Comparison of ENCODE assay signal across 18 cellular contexts in genomic region chr1:32767156-32767555, GRCh38. TPM values are rescaled to one million over a fixed set of nuclear protein-coding genes. Genes with fewer than 3 reads are reported as not detected.
DNase-seq lines count a peak whose midpoint lies in the region; ATAC-seq and TF ChIP-seq lines count a peak whose summit lies in the region.
"Had no signal": no experiment of that assay in that cellular context is flagged by ENCODE, and none has a peak within 500 bp of the region (broad histone marks: within the 10 kb centered on the region; RNA-seq: fewer than 3 reads in every experiment).

No MANE protein-coding gene starts in this region.

- CTCF ChIA-PET in WTC11 (lab: Charles Lee), result interaction anchor here (0.6 to 1.5 kb wide), 5 partner anchors 9 to 361 kb away, joined by 3 to 13 read pairs (median 4); no protein-coding TSS in a partner anchor

- peaks cover 39 to 58% of the 10 kb centered on the region in 2 experiments for H3K4me1 Mint-ChIP-seq in H9
- H3K4me1 Mint-ChIP-seq in WTC11, result peaks cover 56% of the 10 kb centered on the region
- peaks cover 27% of the 10 kb centered on the region for H3K4me1 Mint-ChIP-seq in progenitor cell of endocrine pancreas (ENCODE audit: low read depth)
- H3K4me1 Mint-ChIP-seq: activated B cell treated with CpG ODN at 0.5 μM for 24 hours, B cell had no signal

- H3K79me1 ChIP-seq in H9 (ENCODE audit: insufficient read depth, low read depth, low read length, poor library complexity, severe bottlenecking), result no peaks in the 10 kb centered on the region

- ATAC-seq in WTC11 (no peak), left ventricle myocardium superior (no peak), HG02852 (IDR thresholded peaks at IDR 0.05; ENCODE audit: unreplicated experiment) (no peak)

- WGBS in H9 (ENCODE audit: extremely low coverage, insufficient read length, low lambda C conversion rate), result 100% methylated on average over 1 of the region's 8 CpGs

- H3K4me3 ChIP-seq in iPS-20b (ENCODE audit: low read length), result peak overlapping the region; percentile 67
- H3K4me3 ChIP-seq: uterus had no signal

- H3K18ac ChIP-seq in H9 (ENCODE audit: insufficient read length, low read depth, low read length), result no peak overlapping the region

- intact Hi-C loops in left ventricle myocardium superior (cut with micrococcal nuclease), result no loop called here

- H3K27ac Mint-ChIP-seq in H9 (peak overlapping the region; percentile 9 to 71 (median 20); a peak in 6 of 7 replicates), WTC11 (peak overlapping the region; percentile 60), progenitor cell of endocrine pancreas (peak overlapping the region; percentile 82)
- H3K27ac Mint-ChIP-seq: activated B cell treated with CpG ODN at 0.5 μM for 24 hours, B cell had no signal

- no peak overlapping the region for H3K56ac ChIP-seq in H9 (ENCODE audit: insufficient read length, low read depth, low read length)

- H3K4ac ChIP-seq in H9 (ENCODE audit: low read depth, low read length), result no peak overlapping the region

- no peak overlapping the region for H2BK5ac ChIP-seq in H9 (ENCODE audit: insufficient read length, low read length)

- H3K4me2 ChIP-seq in H9 (ENCODE audit: insufficient read depth, insufficient read length, low read length), result no peak overlapping the region

- H3K36me3 Mint-ChIP-seq in H9 (ENCODE audit: insufficient read depth in 1 of 3, low read depth in 3 of 3) (peaks cover 11 to 46% (median 39%) of the 10 kb centered on the region in 3 experiments), WTC11 (peaks cover 30% of the 10 kb centered on the region), progenitor cell of endocrine pancreas (ENCODE audit: insufficient read depth) (peaks cover 9% of the 10 kb centered on the region)

- H3K27ac ChIP-seq in H9 (ENCODE audit: insufficient read length, low read depth, low read length), result no peak overlapping the region
- peak overlapping the region; percentile 96 for H3K27ac ChIP-seq in iPS-20b (ENCODE audit: low read length)

- peaks cover 8% of the 10 kb centered on the region; the same call in 1 of the 2 replicates for H3K79me2 ChIP-seq in H9 (ENCODE audit: insufficient read depth, low read length)

- no peak overlapping the region for H4K5ac ChIP-seq in H9 (ENCODE audit: insufficient read length, low read depth, low read length)

- no peaks in the 10 kb centered on the region for H3K4me1 ChIP-seq in H9 (ENCODE audit: insufficient read depth, low read length)
- peaks cover 25% of the 10 kb centered on the region for H3K4me1 ChIP-seq in iPS-20b (ENCODE audit: insufficient read depth, low read length)
- H3K4me1 ChIP-seq: uterus had no signal

- H3K4me3 Mint-ChIP-seq in H9 (peak overlapping the region; percentile 74 to 90), WTC11 (peak overlapping the region; percentile 89), progenitor cell of endocrine pancreas (ENCODE audit: low read depth) (no peak overlapping the region)
- H3K4me3 Mint-ChIP-seq: activated B cell treated with CpG ODN at 0.5 μM for 24 hours, B cell had no signal

- H4K8ac ChIP-seq in H9 (replicated peaks; ENCODE audit: insufficient read length, low read depth, low read length), result no peak overlapping the region

- no peak overlapping the region for H2BK15ac ChIP-seq in H9 (ENCODE audit: low read depth, low read length)

- peaks cover 10% of the 10 kb centered on the region for H3K23me2 ChIP-seq in H9 (ENCODE audit: insufficient read length, low read depth, low read length, poor library complexity, severe bottlenecking)

- no peak overlapping the region for H2AK5ac ChIP-seq in H9 (ENCODE audit: insufficient read length, low read length)

- H4K91ac ChIP-seq in H9 (ENCODE audit: insufficient read length, low read depth, low read length), result no peak overlapping the region

- no peak overlapping the region for H2BK120ac ChIP-seq in H9 (ENCODE audit: low read depth, low read length, poor library complexity, severe bottlenecking)

- H3T11ph ChIP-seq in H9 (ENCODE audit: low read length), result no peak overlapping the region

- peaks cover 37% of the 10 kb centered on the region for H3K36me3 ChIP-seq in iPS-20b (ENCODE audit: insufficient read depth, low read depth, low read length)
- H3K36me3 ChIP-seq: uterus had no signal

- no peak overlapping the region for H2BK12ac ChIP-seq in H9 (ENCODE audit: insufficient read length, low read depth, low read length)

- no peaks in the 10 kb centered on the region for H3K27me3 ChIP-seq in H9 (ENCODE audit: insufficient read depth, low read length)
- H3K27me3 ChIP-seq in iPS-20b (ENCODE audit: insufficient read depth, low read length), result no peaks in the 10 kb centered on the region
- H3K27me3 ChIP-seq: dorsolateral prefrontal cortex, uterus had no signal

- no peaks in the 10 kb centered on the region for H4K20me1 ChIP-seq in H9 (ENCODE audit: control insufficient read depth, insufficient read depth, insufficient read length)

- no peak for TF ChIP-seq CTCF in H9 (conservative IDR thresholded peaks at IDR 0.05)
- TF ChIP-seq CTCF in WTC11 (IDR thresholded peaks at IDR 0.05), result no peak
- no peak for TF ChIP-seq CTCF in progenitor cell of endocrine pancreas (IDR thresholded peaks at IDR 0.05; ENCODE audit: unreplicated experiment)

- H3K9me3 Mint-ChIP-seq in H9 (no peaks in the 10 kb centered on the region), WTC11 (no peaks in the 10 kb centered on the region), progenitor cell of endocrine pancreas (ENCODE audit: low read depth) (no peaks in the 10 kb centered on the region)
- H3K9me3 Mint-ChIP-seq: activated B cell treated with CpG ODN at 0.5 μM for 24 hours had no signal

- no peak overlapping the region for H2BK20ac ChIP-seq in H9 (ENCODE audit: low read depth, low read length, poor library complexity, severe bottlenecking)

- H3K23ac ChIP-seq in H9 (ENCODE audit: insufficient read length, low read depth, low read length), result no peak overlapping the region

- H3K27me3 Mint-ChIP-seq in H9 (ENCODE audit: low read depth), result no peaks in the 10 kb centered on the region
- H3K27me3 Mint-ChIP-seq in WTC11 (ENCODE audit: low read depth), result no peaks in the 10 kb centered on the region
- no peaks in the 10 kb centered on the region for H3K27me3 Mint-ChIP-seq in progenitor cell of endocrine pancreas
- H3K27me3 Mint-ChIP-seq: activated B cell treated with CpG ODN at 0.5 μM for 24 hours had no signal

- no peak overlapping the region for H3K9ac ChIP-seq in H9 (ENCODE audit: extremely low read depth, insufficient read length, low read length)
- peak overlapping the region; percentile 88; the same call in 1 of the 2 replicates for H3K9ac ChIP-seq in iPS-20b (ENCODE audit: low read depth, low read length)

- DNase-seq in H9, result no peak
- DNase-seq in WTC11 (ENCODE audit: low spot score), result no peak
- DNase-seq in progenitor cell of endocrine pancreas (ENCODE audit: low spot score, unreplicated experiment), result no peak
- DNase-seq in left ventricle myocardium superior, result no peak
- DNase-seq in DMS79 treated with DMSO at 0.1 percent for 48 hours (lab: John Stamatoyannopoulos, UW), result no peak
- no peak for DNase-seq in SW 1271 (lab: John Stamatoyannopoulos, UW)
- DNase-seq: activated B cell treated with CpG ODN at 0.5 μM for 24 hours; DMS79; dorsolateral prefrontal cortex; hypothalamus; Kasumi-1; NCI-H1436 treated with DMSO at 0.1 percent for 48 hours; stimulated activated CD4-positive, alpha-beta T cell treated with anti-CD3 and anti-CD28 coated beads, Interleukin-4, amount 100 ng/mL, for 4 hours; T-helper 1 cell; uterus had no signal

- H3K14ac ChIP-seq in H9 (ENCODE audit: insufficient read depth, low read length), result no peak overlapping the region

- no peaks in the 10 kb centered on the region for H3K9me3 ChIP-seq in H9 (ENCODE audit: control insufficient read depth, low read depth, low read length)
- H3K9me3 ChIP-seq in iPS-20b (ENCODE audit: insufficient read depth, low read depth, low read length), result no peaks in the 10 kb centered on the region
- H3K9me3 ChIP-seq: uterus had no signal

- POLR2A ChIA-PET in WTC11 (lab: Charles Lee), result interaction anchor here (0.6 to 1.4 kb wide), 2 partner anchors 55 to 298 kb away, joined by 5 to 6 read pairs; no protein-coding TSS in a partner anchor

- no peak overlapping the region for H2AFZ ChIP-seq in H9 (ENCODE audit: low read length)

TF ChIP-seq in WTC11, 78 proteins besides CTCF, POLR2A, EP300 and RAD21 (continues in another document):
- no peak for TF ChIP-seq PRDM15 (CRISPR knock-in tag; IDR thresholded peaks at IDR 0.05)
- no peak for TF ChIP-seq ETV6 (CRISPR knock-in tag; IDR thresholded peaks at IDR 0.05)
- no peak for TF ChIP-seq FOXK1 (CRISPR knock-in tag; IDR thresholded peaks at IDR 0.05)
- TF ChIP-seq ZNF263 (CRISPR knock-in tag; IDR thresholded peaks at IDR 0.05; ENCODE audit: low read depth), result no peak

RNA-seq across cellular contexts. Expression of gene YARS1, which starts 50.0 kb away (rescaled TPM):
- 185 and 194 TPM in 2 replicates for total RNA-seq in H9 (2021)
- 142 to 197 TPM (median 154 TPM) in 3 replicates for total RNA-seq in WTC11 (2021)
- 101 and 110 TPM in 2 replicates for total RNA-seq in progenitor cell of endocrine pancreas
- 32.3 TPM for total RNA-seq in left ventricle myocardium superior

RNA-seq across cellular contexts. Expression of gene S100PBP, which starts 50.3 kb away (rescaled TPM):
- total RNA-seq in H9 (2021), result 50.1 and 51.4 TPM in 2 replicates
- total RNA-seq in WTC11 (2021), result 62.9 to 73.2 TPM (median 70.2 TPM) in 3 replicates
- 62.6 and 66.1 TPM in 2 replicates for total RNA-seq in progenitor cell of endocrine pancreas
- 15.7 TPM for total RNA-seq in left ventricle myocardium superior

Comparison
In these comparisons a context has a peak if more than half of its experiments do, and no peak if none do; other contexts are left out.
1. H3K27ac Mint-ChIP-seq: peak in every context shown above with its lines; median percentile 82 in progenitor cell of endocrine pancreas; 60 in WTC11; 20 in H9.